In the genomic region with DNA sequence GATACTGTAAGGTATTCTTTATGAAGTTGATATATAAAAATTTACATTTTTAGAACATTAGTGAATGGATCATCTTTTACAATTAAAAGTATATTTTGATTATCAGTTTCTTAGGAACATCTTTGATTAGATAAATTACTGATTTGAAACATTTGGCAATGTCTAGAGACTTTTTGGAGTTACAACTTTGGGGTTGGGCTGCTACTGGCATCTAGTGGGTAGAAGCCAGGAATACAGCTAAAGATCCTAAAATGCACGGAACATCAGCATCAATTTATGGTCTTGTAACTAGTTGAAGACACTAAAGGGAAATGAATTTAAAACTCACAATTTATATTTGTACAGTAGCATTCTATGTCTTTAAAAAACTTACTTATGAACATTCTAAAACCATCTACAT, we compare ENCODE assay signal across 19 cellular contexts. TPM values are rescaled to one million over a fixed set of nuclear protein-coding genes. Genes with fewer than 3 reads are reported as not detected.
DNase-seq lines count a peak whose midpoint lies in the region; TF ChIP-seq lines count a peak whose summit lies in the region.
"Had no signal": no experiment of that assay in that cellular context is flagged by ENCODE, and none has a peak within 500 bp of the region (broad histone marks: within the 10 kb centered on the region; RNA-seq: fewer than 3 reads in every experiment).

No MANE protein-coding gene starts in this region.

- CTCF ChIA-PET in RWPE1 (lab: Yijun Ruan, JAX), result interaction anchor here (2.0 kb wide), 1 partner anchor 118 kb away, joined by 8 read pairs; no protein-coding TSS in a partner anchor

- H3K27ac ChIP-seq in RWPE1, result no peak overlapping the region
- H3K27ac ChIP-seq: 22Rv1, colonic mucosa, lower lobe of right lung, SJSA1 had no signal

- H3K4me1 Mint-ChIP-seq in chondrocyte (ENCODE audit: low read depth) (no peaks in the 10 kb centered on the region), progenitor cell of endocrine pancreas (ENCODE audit: low read depth) (no peaks in the 10 kb centered on the region)

- H3K9me3 Mint-ChIP-seq in chondrocyte (ENCODE audit: low read depth) (no peaks in the 10 kb centered on the region), progenitor cell of endocrine pancreas (ENCODE audit: low read depth) (no peaks in the 10 kb centered on the region)
- H3K9me3 Mint-ChIP-seq: activated T-helper 17 cell treated with anti-CD3 and anti-CD28 coated beads, Interleukin-2, amount 50 U/mL, for 72 hours; natural killer cell treated with Interleukin-12 subunit alpha and Interleukin-12 subunit beta and Interleukin-15 and Interleukin-18, amount 100 ng/mL, for 72 hours; WTC11 had no signal

- POLR2A ChIA-PET in RWPE1 (lab: Yijun Ruan, JAX; ENCODE audit: low non-redundant PET), result no interaction called here

- DNase-seq in DMS53 (lab: John Stamatoyannopoulos, UW) (peak; percentile 17), DMS53 treated with DMSO at 0.1 percent for 48 hours (lab: John Stamatoyannopoulos, UW; ENCODE audit: unreplicated experiment) (no peak), KBM-7 (peak; percentile 15), chondrocyte (ENCODE audit: low spot score) (no peak), progenitor cell of endocrine pancreas (ENCODE audit: low spot score, unreplicated experiment) (no peak), occipital lobe (lab: John Stamatoyannopoulos, UW) (no peak), RWPE1 (ENCODE audit: low spot score) (no peak), GM19240 (ENCODE audit: insufficient read length, low spot score) (no peak)
- DNase-seq: activated CD8-positive, alpha-beta memory T cell treated with anti-CD3 and anti-CD28 coated beads for 24 hours; colonic mucosa; H7; lower lobe of right lung; NCI-H226; substantia nigra had no signal

- in situ Hi-C loops in KBM-7 (cut with MboI; ENCODE audit: low pct_unique_long_range_greater_than_20kb, low sequenced_read_pairs), result no loop called here

- H3K36me3 Mint-ChIP-seq in chondrocyte (ENCODE audit: low read depth) (peaks cover 21% of the 10 kb centered on the region), progenitor cell of endocrine pancreas (ENCODE audit: insufficient read depth) (peaks cover 16% of the 10 kb centered on the region)

- no peak overlapping the region for H3K27ac Mint-ChIP-seq in chondrocyte (ENCODE audit: unreplicated experiment)
- H3K27ac Mint-ChIP-seq in progenitor cell of endocrine pancreas, result no peak overlapping the region
- H3K27ac Mint-ChIP-seq: activated T-helper 17 cell treated with anti-CD3 and anti-CD28 coated beads, Interleukin-2, amount 50 U/mL, for 72 hours; natural killer cell treated with Interleukin-12 subunit alpha and Interleukin-12 subunit beta and Interleukin-15 and Interleukin-18, amount 100 ng/mL, for 72 hours; WTC11 had no signal

- H3K4me3 Mint-ChIP-seq in chondrocyte (ENCODE audit: unreplicated experiment) (no peak overlapping the region), progenitor cell of endocrine pancreas (ENCODE audit: low read depth) (no peak overlapping the region)
- H3K4me3 Mint-ChIP-seq: activated T-helper 17 cell treated with anti-CD3 and anti-CD28 coated beads, Interleukin-2, amount 50 U/mL, for 72 hours; natural killer cell treated with Interleukin-12 subunit alpha and Interleukin-12 subunit beta and Interleukin-15 and Interleukin-18, amount 100 ng/mL, for 72 hours; WTC11 had no signal

- H3K27me3 Mint-ChIP-seq in chondrocyte (ENCODE audit: low read depth), result no peaks in the 10 kb centered on the region
- no peaks in the 10 kb centered on the region for H3K27me3 Mint-ChIP-seq in progenitor cell of endocrine pancreas
- H3K27me3 Mint-ChIP-seq: activated T-helper 17 cell treated with anti-CD3 and anti-CD28 coated beads, Interleukin-2, amount 50 U/mL, for 72 hours; natural killer cell treated with Interleukin-12 subunit alpha and Interleukin-12 subunit beta and Interleukin-15 and Interleukin-18, amount 100 ng/mL, for 72 hours had no signal

- TF ChIP-seq CTCF in chondrocyte (IDR thresholded peaks at IDR 0.05), result peak; percentile 56
- TF ChIP-seq CTCF in progenitor cell of endocrine pancreas (IDR thresholded peaks at IDR 0.05; ENCODE audit: unreplicated experiment), result peak; percentile 18
- TF ChIP-seq CTCF in RWPE1 (conservative IDR thresholded peaks at IDR 0.05; ENCODE audit: low read depth), result no peak

RNA-seq across cellular contexts. Expression of a gene that starts 19.9 kb away (rescaled TPM):
- 82.6 to 93.7 TPM (median 85.5 TPM) in 3 replicates for total RNA-seq in chondrocyte
- total RNA-seq in progenitor cell of endocrine pancreas, result 58.9 and 60.9 TPM in 2 replicates
- total RNA-seq in occipital lobe, result 43.2 TPM

RNA-seq across cellular contexts. Expression of a gene that starts 40.0 kb away (rescaled TPM):
- total RNA-seq in chondrocyte, result 14.0 to 32.5 TPM (median 14.7 TPM) in 3 replicates
- 3.3 and 3.5 TPM in 2 replicates for total RNA-seq in progenitor cell of endocrine pancreas
- total RNA-seq in occipital lobe, result 3.3 TPM

Comparison
In these comparisons a context has a peak if more than half of its experiments do, and no peak if none do; other contexts are left out.
1. DNase-seq: peak in DMS53 (single experiment) and KBM-7 (single experiment); none in DMS53 treated with DMSO at 0.1 percent for 48 hours (single experiment), chondrocyte (single experiment), progenitor cell of endocrine pancreas (single experiment), occipital lobe (single experiment), RWPE1 (single experiment) and GM19240 (single experiment).